Comparison of ENCODE assay signal across 16 cellular contexts in the genomic region with DNA sequence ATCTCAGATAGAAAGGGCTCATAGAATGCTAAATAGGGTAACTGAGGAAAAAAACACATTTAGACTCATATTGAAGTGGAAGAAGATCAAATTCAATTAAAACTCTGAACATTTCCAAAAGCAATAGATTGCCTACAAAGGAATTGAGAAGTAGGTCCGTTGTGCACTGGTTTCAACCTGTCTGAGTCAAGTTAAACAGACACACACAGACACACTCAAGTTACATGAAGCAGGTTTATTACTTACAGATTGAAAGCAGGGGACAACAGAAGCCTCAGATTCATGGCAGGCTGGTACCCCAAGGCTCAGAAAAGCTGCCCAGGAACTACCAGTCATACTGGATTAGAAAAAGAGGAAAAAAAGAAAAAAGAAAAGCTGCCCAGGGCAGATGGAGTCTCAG. TPM values are rescaled to one million over a fixed set of nuclear protein-coding genes. Genes with fewer than 3 reads are reported as not detected.
"Had no signal": no experiment of that assay in that cellular context is flagged by ENCODE, and none has a peak within 500 bp of the region (broad histone marks: within the 10 kb centered on the region; RNA-seq: fewer than 3 reads in every experiment).

No MANE protein-coding gene starts in this region.

- H3K9me3 ChIP-seq: ascending aorta, pancreas had no signal

- DNase-seq: activated CD4-positive, alpha-beta T cell treated with anti-CD3 and anti-CD28 coated beads, Interleukin-2, amount 50 U/mL, for 48 hours; activated naive CD4-positive, alpha-beta T cell treated with anti-CD3 and anti-CD28 coated beads, Interleukin-2, amount 10 ng/mL, durations not matched to agents 7 days and 5 days; foreskin melanocyte; head of caudate nucleus; kidney glomerular epithelial cell; pancreas; stimulated activated naive CD8-positive, alpha-beta T cell treated with anti-CD3 and anti-CD28 coated beads, Interleukin-15, Interleukin-2, amounts not matched to agents 100 U/mL and 50 U/mL, for 24 hours; T-cell; T1000; trophoblast cell had no signal

- H3K4me3 ChIP-seq: ascending aorta, pancreas had no signal

- H3K27ac Mint-ChIP-seq: activated naive CD4-positive, alpha-beta T cell treated with anti-CD3 and anti-CD28 coated beads, Interleukin-2, amount 10 ng/mL, durations not matched to agents 7 days and 5 days; activated T-helper 2 cell treated with anti-CD3 and anti-CD28 coated beads, Interferon-gamma antibody, Interleukin-2, Interleukin-4, amounts not matched to agents 10 μg/mL and 5 μg/mL and 100 μg/mL, durations not matched to agents 14 hours and 24 hours and 36 hours had no signal

- ATAC-seq: pancreas; stimulated activated naive CD8-positive, alpha-beta T cell treated with anti-CD3 and anti-CD28 coated beads, Interleukin-15, Interleukin-2, amounts not matched to agents 100 U/mL and 50 U/mL, for 24 hours; T-cell had no signal

- H3K4me3 Mint-ChIP-seq: activated naive CD4-positive, alpha-beta T cell treated with anti-CD3 and anti-CD28 coated beads, Interleukin-2, amount 10 ng/mL, durations not matched to agents 7 days and 5 days; neural crest cell; T-cell had no signal

- H3K36me3 Mint-ChIP-seq: activated naive CD4-positive, alpha-beta T cell treated with anti-CD3 and anti-CD28 coated beads, Interleukin-2, amount 10 ng/mL, durations not matched to agents 7 days and 5 days; T-cell had no signal

- H3K27ac ChIP-seq: ascending aorta, epithelial cell of prostate, pancreas had no signal

- H3K36me3 ChIP-seq: ascending aorta, pancreas had no signal

- H3K4me1 ChIP-seq: ascending aorta, pancreas had no signal

- H3K9me3 Mint-ChIP-seq: activated naive CD4-positive, alpha-beta T cell treated with anti-CD3 and anti-CD28 coated beads, Interleukin-2, amount 10 ng/mL, durations not matched to agents 7 days and 5 days; activated T-helper 2 cell treated with anti-CD3 and anti-CD28 coated beads, Interferon-gamma antibody, Interleukin-2, Interleukin-4, amounts not matched to agents 10 μg/mL and 5 μg/mL and 100 μg/mL, durations not matched to agents 14 hours and 24 hours and 36 hours; neural crest cell; T-cell had no signal

- H3K4me1 Mint-ChIP-seq: activated naive CD4-positive, alpha-beta T cell treated with anti-CD3 and anti-CD28 coated beads, Interleukin-2, amount 10 ng/mL, durations not matched to agents 7 days and 5 days; T-cell had no signal

- H3K27me3 ChIP-seq: ascending aorta, pancreas had no signal

RNA-seq across cellular contexts. Expression of gene S100A2, which starts 20.7 kb away (rescaled TPM):
- total RNA-seq: ascending aorta, cerebellum, neural crest cell, skeletal muscle tissue had no signal

RNA-seq across cellular contexts. Expression of gene S100A16, which starts 26.6 kb away (rescaled TPM):
- total RNA-seq: activated T-helper 2 cell treated with anti-CD3 and anti-CD28 coated beads, Interferon-gamma antibody, Interleukin-2, Interleukin-4, amounts not matched to agents 10 μg/mL and 5 μg/mL and 100 μg/mL, durations not matched to agents 14 hours and 24 hours and 36 hours had no signal

RNA-seq across cellular contexts. Expression of gene S100A14, which starts 29.8 kb away (rescaled TPM):
- total RNA-seq: activated T-helper 2 cell treated with anti-CD3 and anti-CD28 coated beads, Interferon-gamma antibody, Interleukin-2, Interleukin-4, amounts not matched to agents 10 μg/mL and 5 μg/mL and 100 μg/mL, durations not matched to agents 14 hours and 24 hours and 36 hours; cerebellum; neural crest cell; skeletal muscle tissue had no signal

RNA-seq across cellular contexts. Expression of gene S100A3, which starts 37.3 kb away (rescaled TPM):
- total RNA-seq: activated T-helper 2 cell treated with anti-CD3 and anti-CD28 coated beads, Interferon-gamma antibody, Interleukin-2, Interleukin-4, amounts not matched to agents 10 μg/mL and 5 μg/mL and 100 μg/mL, durations not matched to agents 14 hours and 24 hours and 36 hours; ascending aorta; cerebellum; neural crest cell; skeletal muscle tissue; T-cell had no signal
